In the genomic region with DNA sequence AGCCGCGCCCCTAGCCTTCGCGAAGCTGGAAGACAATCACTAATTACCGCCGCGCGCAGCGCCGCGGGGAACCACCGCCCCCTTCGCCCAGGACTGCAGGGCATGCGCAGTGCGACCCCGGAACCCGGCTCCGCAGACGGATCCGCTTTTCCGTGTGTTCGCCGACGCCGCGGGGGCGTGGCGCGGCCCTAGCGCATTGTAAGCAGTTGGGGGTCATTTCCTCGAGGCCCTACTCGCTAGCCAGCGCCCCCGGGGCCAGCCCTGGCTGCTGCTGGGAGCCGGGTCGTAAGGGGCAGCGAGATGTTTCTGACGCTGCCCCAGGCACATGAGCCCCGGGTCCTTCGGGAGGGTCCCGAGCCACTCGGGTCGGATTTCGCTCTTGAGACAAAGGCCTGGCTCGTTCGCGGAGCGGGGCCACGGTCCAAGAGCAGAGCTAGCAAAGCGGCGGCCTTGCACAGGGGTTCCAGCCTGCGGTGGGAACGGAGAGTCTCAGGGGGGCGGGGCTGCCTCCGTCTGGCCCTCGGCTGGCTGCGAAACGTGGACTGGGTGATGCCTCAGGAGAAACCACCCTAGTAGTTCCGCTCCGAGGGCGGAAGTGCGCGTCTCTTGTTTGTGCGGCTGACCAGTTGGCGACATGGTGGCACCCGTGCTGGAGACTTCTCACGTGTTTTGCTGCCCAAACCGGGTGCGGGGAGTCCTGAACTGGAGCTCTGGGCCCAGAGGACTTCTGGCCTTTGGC, we compare ENCODE assay signal across 1 cellular context.
TF ChIP-seq lines count a peak whose summit lies in the region.

Gene ELP2 (plus strand): TSS at position 600 of the 739 bp plus-strand sequence. CDS start 35 bp downstream, at position 635.
Gene SLC39A6 (minus strand): TSS at position 41 of the 739 bp plus-strand sequence. CDS start 2,333 bp downstream, outside the sequence.

TF ChIP-seq in HepG2, 621 proteins besides CTCF, POLR2A, EP300 and RAD21 (continued from another document and continues in another):
- TF ChIP-seq ZNF749 (CRISPR knock-in tag; IDR thresholded peaks at IDR 0.05; ENCODE audit: borderline replicate concordance) (no peak; the same call in 1 of the 2 replicates), ZNF691 (CRISPR knock-in tag; IDR thresholded peaks at IDR 0.05; ENCODE audit: borderline replicate concordance, low read depth) (no peak), NR0B2 (CRISPR knock-in tag; IDR thresholded peaks at IDR 0.05) (peak; percentile 82; the same call in 1 of the 2 replicates), ZSCAN31 (CRISPR knock-in tag; IDR thresholded peaks at IDR 0.05; ENCODE audit: low read depth) (peak; percentile 73; the same call in 1 of the 2 replicates), NFAT5 (CRISPR knock-in tag; IDR thresholded peaks at IDR 0.05) (peak; percentile 69; the same call in 1 of the 2 replicates), FOSL2 (CRISPR knock-in tag; IDR thresholded peaks at IDR 0.05) (peak; percentile 51; the same call in 1 of the 2 replicates), ZNF3 (CRISPR knock-in tag; IDR thresholded peaks at IDR 0.05) (no peak), CBFB (CRISPR knock-in tag; IDR thresholded peaks at IDR 0.05) (peak; percentile 79), GFI1 (CRISPR knock-in tag; IDR thresholded peaks at IDR 0.05; ENCODE audit: borderline replicate concordance) (peak; percentile 80), SATB2 (CRISPR knock-in tag; IDR thresholded peaks at IDR 0.05) (no peak), THAP9 (CRISPR knock-in tag; IDR thresholded peaks at IDR 0.05; ENCODE audit: borderline replicate concordance) (peak; percentile 87), SPEN (CRISPR knock-in tag; IDR thresholded peaks at IDR 0.05; ENCODE audit: low read depth) (peak; percentile 82), ZNF879 (CRISPR knock-in tag; IDR thresholded peaks at IDR 0.05) (0 out of 2 replicates have a peak, but pooled peaks have one; percentile 40), AHR (CRISPR knock-in tag; IDR thresholded peaks at IDR 0.05) (0 out of 2 replicates have a peak, but pooled peaks have one; percentile 73), ONECUT2 (CRISPR knock-in tag; IDR thresholded peaks at IDR 0.05) (no peak)
- TF ChIP-seq, protein P1, sequence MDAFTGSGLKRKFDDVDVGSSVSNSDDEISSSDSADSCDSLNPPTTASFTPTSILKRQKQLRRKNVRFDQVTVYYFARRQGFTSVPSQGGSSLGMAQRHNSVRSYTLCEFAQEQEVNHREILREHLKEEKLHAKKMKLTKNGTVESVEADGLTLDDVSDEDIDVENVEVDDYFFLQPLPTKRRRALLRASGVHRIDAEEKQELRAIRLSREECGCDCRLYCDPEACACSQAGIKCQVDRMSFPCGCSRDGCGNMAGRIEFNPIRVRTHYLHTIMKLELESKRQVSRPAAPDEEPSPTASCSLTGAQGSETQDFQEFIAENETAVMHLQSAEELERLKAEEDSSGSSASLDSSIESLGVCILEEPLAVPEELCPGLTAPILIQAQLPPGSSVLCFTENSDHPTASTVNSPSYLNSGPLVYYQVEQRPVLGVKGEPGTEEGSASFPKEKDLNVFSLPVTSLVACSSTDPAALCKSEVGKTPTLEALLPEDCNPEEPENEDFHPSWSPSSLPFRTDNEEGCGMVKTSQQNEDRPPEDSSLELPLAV (CRISPR knock-in tag; conservative IDR thresholded peaks at IDR 0.05; ENCODE audit: low read depth) = 0 out of 2 replicates have a peak, but pooled peaks have one; percentile 51
- TF ChIP-seq, protein P2, sequence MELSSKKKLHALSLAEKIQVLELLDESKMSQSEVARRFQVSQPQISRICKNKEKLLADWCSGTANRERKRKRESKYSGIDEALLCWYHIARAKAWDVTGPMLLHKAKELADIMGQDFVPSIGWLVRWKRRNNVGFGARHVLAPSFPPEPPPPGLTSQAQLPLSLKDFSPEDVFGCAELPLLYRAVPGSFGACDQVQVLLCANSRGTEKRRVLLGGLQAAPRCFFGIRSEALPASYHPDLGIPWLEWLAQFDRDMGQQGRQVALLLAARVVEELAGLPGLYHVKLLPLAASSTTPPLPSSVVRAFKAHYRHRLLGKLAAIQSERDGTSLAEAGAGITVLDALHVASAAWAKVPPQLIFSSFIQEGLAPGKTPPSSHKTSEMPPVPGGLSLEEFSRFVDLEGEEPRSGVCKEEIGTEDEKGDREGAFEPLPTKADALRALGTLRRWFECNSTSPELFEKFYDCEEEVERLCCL (CRISPR knock-in tag; IDR thresholded peaks at IDR 0.05; ENCODE audit: borderline replicate concordance) = 0 out of 2 replicates have a peak, but pooled peaks have one; percentile 36
- TF ChIP-seq, protein P3, sequence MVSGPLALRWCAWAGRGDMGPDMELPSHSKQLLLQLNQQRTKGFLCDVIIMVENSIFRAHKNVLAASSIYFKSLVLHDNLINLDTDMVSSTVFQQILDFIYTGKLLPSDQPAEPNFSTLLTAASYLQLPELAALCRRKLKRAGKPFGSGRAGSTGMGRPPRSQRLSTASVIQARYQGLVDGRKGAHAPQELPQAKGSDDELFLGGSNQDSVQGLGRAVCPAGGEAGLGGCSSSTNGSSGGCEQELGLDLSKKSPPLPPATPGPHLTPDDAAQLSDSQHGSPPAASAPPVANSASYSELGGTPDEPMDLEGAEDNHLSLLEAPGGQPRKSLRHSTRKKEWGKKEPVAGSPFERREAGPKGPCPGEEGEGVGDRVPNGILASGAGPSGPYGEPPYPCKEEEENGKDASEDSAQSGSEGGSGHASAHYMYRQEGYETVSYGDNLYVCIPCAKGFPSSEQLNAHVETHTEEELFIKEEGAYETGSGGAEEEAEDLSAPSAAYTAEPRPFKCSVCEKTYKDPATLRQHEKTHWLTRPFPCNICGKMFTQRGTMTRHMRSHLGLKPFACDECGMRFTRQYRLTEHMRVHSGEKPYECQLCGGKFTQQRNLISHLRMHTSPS (CRISPR knock-in tag; IDR thresholded peaks at IDR 0.05; ENCODE audit: low read depth) = no peak
- TF ChIP-seq, protein P4, sequence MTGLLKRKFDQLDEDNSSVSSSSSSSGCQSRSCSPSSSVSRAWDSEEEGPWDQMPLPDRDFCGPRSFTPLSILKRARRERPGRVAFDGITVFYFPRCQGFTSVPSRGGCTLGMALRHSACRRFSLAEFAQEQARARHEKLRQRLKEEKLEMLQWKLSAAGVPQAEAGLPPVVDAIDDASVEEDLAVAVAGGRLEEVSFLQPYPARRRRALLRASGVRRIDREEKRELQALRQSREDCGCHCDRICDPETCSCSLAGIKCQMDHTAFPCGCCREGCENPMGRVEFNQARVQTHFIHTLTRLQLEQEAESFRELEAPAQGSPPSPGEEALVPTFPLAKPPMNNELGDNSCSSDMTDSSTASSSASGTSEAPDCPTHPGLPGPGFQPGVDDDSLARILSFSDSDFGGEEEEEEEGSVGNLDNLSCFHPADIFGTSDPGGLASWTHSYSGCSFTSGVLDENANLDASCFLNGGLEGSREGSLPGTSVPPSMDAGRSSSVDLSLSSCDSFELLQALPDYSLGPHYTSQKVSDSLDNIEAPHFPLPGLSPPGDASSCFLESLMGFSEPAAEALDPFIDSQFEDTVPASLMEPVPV (CRISPR knock-in tag; IDR thresholded peaks at IDR 0.05) = peak; percentile 90; the same call in 1 of the 2 replicates
- TF ChIP-seq, protein P5, sequence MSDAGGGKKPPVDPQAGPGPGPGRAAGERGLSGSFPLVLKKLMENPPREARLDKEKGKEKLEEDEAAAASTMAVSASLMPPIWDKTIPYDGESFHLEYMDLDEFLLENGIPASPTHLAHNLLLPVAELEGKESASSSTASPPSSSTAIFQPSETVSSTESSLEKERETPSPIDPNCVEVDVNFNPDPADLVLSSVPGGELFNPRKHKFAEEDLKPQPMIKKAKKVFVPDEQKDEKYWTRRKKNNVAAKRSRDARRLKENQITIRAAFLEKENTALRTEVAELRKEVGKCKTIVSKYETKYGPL (CRISPR knock-in tag; IDR thresholded peaks at IDR 0.05) = no peak; the same call in 1 of the 2 replicates
- TF ChIP-seq, protein P6, sequence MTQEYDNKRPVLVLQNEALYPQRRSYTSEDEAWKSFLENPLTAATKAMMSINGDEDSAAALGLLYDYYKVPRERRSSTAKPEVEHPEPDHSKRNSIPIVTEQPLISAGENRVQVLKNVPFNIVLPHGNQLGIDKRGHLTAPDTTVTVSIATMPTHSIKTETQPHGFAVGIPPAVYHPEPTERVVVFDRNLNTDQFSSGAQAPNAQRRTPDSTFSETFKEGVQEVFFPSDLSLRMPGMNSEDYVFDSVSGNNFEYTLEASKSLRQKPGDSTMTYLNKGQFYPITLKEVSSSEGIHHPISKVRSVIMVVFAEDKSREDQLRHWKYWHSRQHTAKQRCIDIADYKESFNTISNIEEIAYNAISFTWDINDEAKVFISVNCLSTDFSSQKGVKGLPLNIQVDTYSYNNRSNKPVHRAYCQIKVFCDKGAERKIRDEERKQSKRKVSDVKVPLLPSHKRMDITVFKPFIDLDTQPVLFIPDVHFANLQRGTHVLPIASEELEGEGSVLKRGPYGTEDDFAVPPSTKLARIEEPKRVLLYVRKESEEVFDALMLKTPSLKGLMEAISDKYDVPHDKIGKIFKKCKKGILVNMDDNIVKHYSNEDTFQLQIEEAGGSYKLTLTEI (CRISPR knock-in tag; conservative IDR thresholded peaks at IDR 0.05) = no peak
- TF ChIP-seq, protein P7, sequence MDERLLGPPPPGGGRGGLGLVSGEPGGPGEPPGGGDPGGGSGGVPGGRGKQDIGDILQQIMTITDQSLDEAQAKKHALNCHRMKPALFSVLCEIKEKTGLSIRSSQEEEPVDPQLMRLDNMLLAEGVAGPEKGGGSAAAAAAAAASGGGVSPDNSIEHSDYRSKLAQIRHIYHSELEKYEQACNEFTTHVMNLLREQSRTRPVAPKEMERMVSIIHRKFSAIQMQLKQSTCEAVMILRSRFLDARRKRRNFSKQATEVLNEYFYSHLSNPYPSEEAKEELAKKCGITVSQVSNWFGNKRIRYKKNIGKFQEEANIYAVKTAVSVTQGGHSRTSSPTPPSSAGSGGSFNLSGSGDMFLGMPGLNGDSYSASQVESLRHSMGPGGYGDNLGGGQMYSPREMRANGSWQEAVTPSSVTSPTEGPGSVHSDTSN (CRISPR knock-in tag; IDR thresholded peaks at IDR 0.05) = no peak
- TF ChIP-seq, protein P8, sequence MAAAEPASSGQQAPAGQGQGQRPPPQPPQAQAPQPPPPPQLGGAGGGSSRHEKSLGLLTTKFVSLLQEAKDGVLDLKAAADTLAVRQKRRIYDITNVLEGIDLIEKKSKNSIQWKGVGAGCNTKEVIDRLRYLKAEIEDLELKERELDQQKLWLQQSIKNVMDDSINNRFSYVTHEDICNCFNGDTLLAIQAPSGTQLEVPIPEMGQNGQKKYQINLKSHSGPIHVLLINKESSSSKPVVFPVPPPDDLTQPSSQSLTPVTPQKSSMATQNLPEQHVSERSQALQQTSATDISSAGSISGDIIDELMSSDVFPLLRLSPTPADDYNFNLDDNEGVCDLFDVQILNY (CRISPR knock-in tag; conservative IDR thresholded peaks at IDR 0.05) = no peak; the same call in 1 of the 2 replicates
